ENCODE assay signal across 12 cellular contexts in the genomic region with DNA sequence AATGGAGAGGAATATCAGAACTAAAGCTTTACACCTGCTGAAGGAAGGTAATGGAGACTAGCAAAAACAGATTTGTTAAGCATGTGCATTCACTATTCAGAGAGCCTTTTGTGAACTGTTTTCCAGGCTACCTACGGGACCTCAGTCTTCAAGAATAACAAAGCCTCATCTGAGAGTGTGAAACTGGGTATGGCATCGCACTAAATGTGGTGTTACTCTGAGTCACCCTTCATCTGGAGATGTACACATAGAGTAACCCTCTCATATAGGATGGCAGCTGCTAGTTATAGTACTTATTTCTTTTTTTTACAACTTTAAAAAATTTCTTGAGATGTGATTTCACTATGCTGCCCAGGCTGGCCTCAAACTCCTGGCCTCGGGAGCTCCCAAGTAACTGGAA.
"Had no signal": no experiment of that assay in that cellular context is flagged by ENCODE, and none has a peak within 500 bp of the region (broad histone marks: within the 10 kb centered on the region; RNA-seq: fewer than 3 reads in every experiment).

No MANE protein-coding gene starts in this region.

- H3K4me2 ChIP-seq: smooth muscle cell had no signal

- ATAC-seq: left lung; natural killer cell treated with Interleukin-12 subunit alpha and Interleukin-12 subunit beta and Interleukin-15 and Interleukin-18, amount 100 ng/mL, for 72 hours had no signal

- H3K4me3 ChIP-seq: left lung, prostate gland, smooth muscle cell, upper lobe of left lung had no signal

- H3K36me3 Mint-ChIP-seq: activated naive CD8-positive, alpha-beta T cell; memory B cell; natural killer cell treated with Interleukin-12 subunit alpha and Interleukin-12 subunit beta and Interleukin-15 and Interleukin-18, amount 100 ng/mL, for 72 hours; stimulated activated naive B cell treated with anti-CD40 and anti-IgM and Interleukin-4, amounts not matched to agents 10 μg/mL and 1 μg/mL and 100 μg/mL, for 72 hours had no signal

- H3K9me3 Mint-ChIP-seq: memory B cell; natural killer cell treated with Interleukin-12 subunit alpha and Interleukin-12 subunit beta and Interleukin-15 and Interleukin-18, amount 100 ng/mL, for 72 hours had no signal

- H3K27me3 Mint-ChIP-seq: activated naive CD8-positive, alpha-beta T cell; memory B cell had no signal

- H3K27ac ChIP-seq: left lung, prostate gland, upper lobe of left lung had no signal

- H3K36me3 ChIP-seq: left lung, prostate gland, upper lobe of left lung had no signal

- H3K27me3 ChIP-seq: left lung, upper lobe of left lung had no signal

- H3K27ac Mint-ChIP-seq: activated naive CD8-positive, alpha-beta T cell; memory B cell; natural killer cell treated with Interleukin-12 subunit alpha and Interleukin-12 subunit beta and Interleukin-15 and Interleukin-18, amount 100 ng/mL, for 72 hours; stimulated activated naive B cell treated with anti-CD40 and anti-IgM and Interleukin-4, amounts not matched to agents 10 μg/mL and 1 μg/mL and 100 μg/mL, for 72 hours had no signal

- H3K4me3 Mint-ChIP-seq: activated naive CD8-positive, alpha-beta T cell; memory B cell; natural killer cell treated with Interleukin-12 subunit alpha and Interleukin-12 subunit beta and Interleukin-15 and Interleukin-18, amount 100 ng/mL, for 72 hours; stimulated activated naive B cell treated with anti-CD40 and anti-IgM and Interleukin-4, amounts not matched to agents 10 μg/mL and 1 μg/mL and 100 μg/mL, for 72 hours had no signal

- H3K4me1 ChIP-seq: left lung, prostate gland, upper lobe of left lung had no signal

- DNase-seq: activated CD4-positive, alpha-beta T cell treated with anti-CD3 and anti-CD28 coated beads, Interleukin-2, amount 50 U/mL, for 1 hour; activated T-cell treated with anti-CD3 and anti-CD28 coated beads, Interleukin-2, amount 50 U/mL, for 1 hour; foreskin melanocyte; islet precursor cell; left lung; stimulated activated naive B cell treated with anti-CD40 and anti-IgM and Interleukin-4, amounts not matched to agents 10 μg/mL and 1 μg/mL and 100 μg/mL, for 72 hours; upper lobe of left lung had no signal
